In genomic region chr10:51269816-51270215, GRCh38 we compare ENCODE assay signal across 19 cellular contexts.
DNase-seq lines count a peak whose midpoint lies in the region; ATAC-seq and TF ChIP-seq lines count a peak whose summit lies in the region.
"Had no signal": no experiment of that assay in that cellular context is flagged by ENCODE, and none has a peak within 500 bp of the region (broad histone marks: within the 10 kb centered on the region; RNA-seq: fewer than 3 reads in every experiment).

No MANE protein-coding gene starts in this region.

- DNase-seq in Daoy (ENCODE audit: low read depth): peak; percentile 13
- peak; percentile 14 for DNase-seq in astrocyte of the spinal cord (ENCODE audit: low read depth, low spot score)
- DNase-seq in kidney tubule cell (ENCODE audit: low spot score): peak; percentile 78
- DNase-seq in activated CD8-positive, alpha-beta memory T cell treated with anti-CD3 and anti-CD28 coated beads, Interleukin-2, amount 10 ng/mL, durations not matched to agents 7 days and 5 days: no peak
- DNase-seq in effector memory CD8-positive, alpha-beta T cell: no peak
- DNase-seq: activated CD4-positive, alpha-beta T cell treated with anti-CD3 and anti-CD28 coated beads for 36 hours; activated naive CD4-positive, alpha-beta T cell treated with anti-CD3 and anti-CD28 coated beads, Interleukin-2, amount 10 ng/mL, durations not matched to agents 7 days and 5 days; caudate nucleus; naive thymus-derived CD8-positive, alpha-beta T cell; NK-92 treated with Interleukin-12 subunit alpha and Interleukin-12 subunit beta, amount 100 ng/mL, for 24 hours; Right ventricle myocardium superior; stimulated activated CD4-positive, alpha-beta T cell treated with anti-CD3 and anti-CD28 coated beads, Interleukin-12 subunit alpha, Interleukin-12 subunit beta, amount 100 ng/mL, for 4 hours; stimulated activated naive CD4-positive, alpha-beta T cell treated with Interleukin-2 at 50 U/mL for 16 hours had no signal

- no peaks in the 10 kb centered on the region for H3K27me3 Mint-ChIP-seq in activated CD8-positive, alpha-beta memory T cell treated with anti-CD3 and anti-CD28 coated beads, Interleukin-2, amount 10 ng/mL, durations not matched to agents 7 days and 5 days
- peaks cover 0 to 6% of the 10 kb centered on the region in 2 donors for H3K27me3 Mint-ChIP-seq in effector memory CD8-positive, alpha-beta T cell
- H3K27me3 Mint-ChIP-seq: activated CD4-positive, alpha-beta T cell treated with anti-CD3 and anti-CD28 coated beads for 36 hours; activated naive CD4-positive, alpha-beta T cell treated with anti-CD3 and anti-CD28 coated beads, Interleukin-2, amount 10 ng/mL, durations not matched to agents 7 days and 5 days had no signal

- H3K36me3 Mint-ChIP-seq in activated CD8-positive, alpha-beta memory T cell treated with anti-CD3 and anti-CD28 coated beads, Interleukin-2, amount 10 ng/mL, durations not matched to agents 7 days and 5 days: no peaks in the 10 kb centered on the region
- no peaks in the 10 kb centered on the region for H3K36me3 Mint-ChIP-seq in effector memory CD8-positive, alpha-beta T cell (ENCODE audit: insufficient read depth)
- H3K36me3 Mint-ChIP-seq: activated naive CD4-positive, alpha-beta T cell treated with anti-CD3 and anti-CD28 coated beads, Interleukin-2, amount 10 ng/mL, durations not matched to agents 7 days and 5 days; naive thymus-derived CD8-positive, alpha-beta T cell had no signal

- H3K9me3 Mint-ChIP-seq in activated CD8-positive, alpha-beta memory T cell treated with anti-CD3 and anti-CD28 coated beads, Interleukin-2, amount 10 ng/mL, durations not matched to agents 7 days and 5 days (ENCODE audit: low read depth): no peaks in the 10 kb centered on the region
- H3K9me3 Mint-ChIP-seq in effector memory CD8-positive, alpha-beta T cell: peaks cover 0 to 6% of the 10 kb centered on the region in 2 donors
- H3K9me3 Mint-ChIP-seq: activated naive CD4-positive, alpha-beta T cell treated with anti-CD3 and anti-CD28 coated beads, Interleukin-2, amount 10 ng/mL, durations not matched to agents 7 days and 5 days; T-helper 2 cell treated with Interferon-gamma antibody and Interleukin-4, amounts not matched to agents 5 μg/mL and 100 μg/mL, for 36 hours had no signal

- in situ Hi-C loops in astrocyte of the spinal cord (cut with HindIII; ENCODE audit: low sequenced_read_pairs): no loop called here

- CTCF ChIA-PET in activated CD8-positive, alpha-beta memory T cell treated with anti-CD3 and anti-CD28 coated beads, Interleukin-2, amount 10 ng/mL, durations not matched to agents 7 days and 5 days (lab: Charles Lee): no interaction called here

- H3K4me3 ChIP-seq in astrocyte of the spinal cord (ENCODE audit: low read depth, low read length): no peak overlapping the region
- H3K4me3 ChIP-seq: gastroesophageal sphincter, lung had no signal

- H3K27ac Mint-ChIP-seq in activated CD8-positive, alpha-beta memory T cell treated with anti-CD3 and anti-CD28 coated beads, Interleukin-2, amount 10 ng/mL, durations not matched to agents 7 days and 5 days: no peak overlapping the region
- no peak overlapping the region for H3K27ac Mint-ChIP-seq in effector memory CD8-positive, alpha-beta T cell
- H3K27ac Mint-ChIP-seq: activated CD4-positive, alpha-beta T cell treated with anti-CD3 and anti-CD28 coated beads for 36 hours; activated naive CD4-positive, alpha-beta T cell treated with anti-CD3 and anti-CD28 coated beads, Interleukin-2, amount 10 ng/mL, durations not matched to agents 7 days and 5 days; naive thymus-derived CD8-positive, alpha-beta T cell; T-helper 2 cell treated with Interferon-gamma antibody and Interleukin-4, amounts not matched to agents 5 μg/mL and 100 μg/mL, for 36 hours had no signal

- H3K4me3 Mint-ChIP-seq in activated CD8-positive, alpha-beta memory T cell treated with anti-CD3 and anti-CD28 coated beads, Interleukin-2, amount 10 ng/mL, durations not matched to agents 7 days and 5 days: no peak overlapping the region
- no peak overlapping the region for H3K4me3 Mint-ChIP-seq in effector memory CD8-positive, alpha-beta T cell
- H3K4me3 Mint-ChIP-seq: activated CD4-positive, alpha-beta T cell treated with anti-CD3 and anti-CD28 coated beads for 36 hours; activated naive CD4-positive, alpha-beta T cell treated with anti-CD3 and anti-CD28 coated beads, Interleukin-2, amount 10 ng/mL, durations not matched to agents 7 days and 5 days; naive thymus-derived CD8-positive, alpha-beta T cell; T-helper 2 cell treated with Interferon-gamma antibody and Interleukin-4, amounts not matched to agents 5 μg/mL and 100 μg/mL, for 36 hours had no signal

- TF ChIP-seq CTCF in astrocyte of the spinal cord (IDR thresholded peaks at IDR 0.05; ENCODE audit: low read depth, low read length): no peak

- no peaks in the 10 kb centered on the region for H3K4me1 Mint-ChIP-seq in activated CD8-positive, alpha-beta memory T cell treated with anti-CD3 and anti-CD28 coated beads, Interleukin-2, amount 10 ng/mL, durations not matched to agents 7 days and 5 days
- H3K4me1 Mint-ChIP-seq in effector memory CD8-positive, alpha-beta T cell (ENCODE audit: low read depth in 2 of 2): no peaks in the 10 kb centered on the region
- H3K4me1 Mint-ChIP-seq: activated CD4-positive, alpha-beta T cell treated with anti-CD3 and anti-CD28 coated beads for 36 hours; activated naive CD4-positive, alpha-beta T cell treated with anti-CD3 and anti-CD28 coated beads, Interleukin-2, amount 10 ng/mL, durations not matched to agents 7 days and 5 days; naive thymus-derived CD8-positive, alpha-beta T cell had no signal

- peak; percentile 65 for ATAC-seq in HG03378 (IDR thresholded peaks at IDR 0.05; ENCODE audit: unreplicated experiment)
- no peak for ATAC-seq in HG03280 (IDR thresholded peaks at IDR 0.05; ENCODE audit: unreplicated experiment)
- no peak for ATAC-seq in activated CD8-positive, alpha-beta memory T cell treated with anti-CD3 and anti-CD28 coated beads, Interleukin-2, amount 10 ng/mL, durations not matched to agents 7 days and 5 days
- ATAC-seq in HG03439 (IDR thresholded peaks at IDR 0.05; ENCODE audit: unreplicated experiment): no peak
- no peak for ATAC-seq in effector memory CD8-positive, alpha-beta T cell (replicated peaks)
- ATAC-seq: activated CD4-positive, alpha-beta T cell treated with anti-CD3 and anti-CD28 coated beads for 36 hours; gastroesophageal sphincter; naive thymus-derived CD8-positive, alpha-beta T cell had no signal

Comparison
In these comparisons a context has a peak if more than half of its experiments do, and no peak if none do; other contexts are left out.
1. DNase-seq: peak in Daoy (single experiment), astrocyte of the spinal cord (single experiment) and kidney tubule cell (single experiment); none in activated CD8-positive, alpha-beta memory T cell treated with anti-CD3 and anti-CD28 coated beads, Interleukin-2, amount 10 ng/mL, durations not matched to agents 7 days and 5 days (single experiment) and effector memory CD8-positive, alpha-beta T cell (0 of 3).